ENCODE assay signal across 1 cellular context in the genomic region with DNA sequence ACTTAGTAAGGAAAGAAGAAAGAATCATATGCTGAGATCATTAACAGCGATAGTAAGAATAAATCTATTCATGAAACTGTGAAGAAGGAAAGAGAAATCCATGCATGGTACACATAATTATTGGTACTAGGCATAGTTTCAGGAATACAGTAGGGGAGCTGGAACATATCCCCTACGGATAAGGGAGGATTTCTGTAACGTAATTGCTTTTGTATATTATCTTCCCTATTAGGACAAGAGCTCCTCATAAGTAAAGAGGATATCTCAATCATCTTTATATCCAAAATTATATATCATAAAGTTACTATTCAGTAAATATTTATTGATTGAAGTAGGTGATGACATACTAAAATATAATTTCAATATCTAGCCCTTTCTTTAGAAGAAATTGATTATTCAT.
TF ChIP-seq lines count a peak whose summit lies in the region.

No MANE protein-coding gene starts in this region.

TF ChIP-seq in endothelial cell of umbilical vein, 7 proteins besides CTCF, POLR2A, EP300 and RAD21 (continued from another document):
- TF ChIP-seq EZH2 (IDR thresholded peaks at IDR 0.05; ENCODE audit: borderline replicate concordance, low read depth, low read length, severe bottlenecking), result no peak
TF ChIP-seq in endothelial cell of umbilical vein: peak in this region for 0.
